In genomic region chr3:29759021-29759359, GRCh38 we compare ENCODE assay signal across 12 cellular contexts.
DNase-seq lines count a peak whose midpoint lies in the region; ATAC-seq and TF ChIP-seq lines count a peak whose summit lies in the region.
"Had no signal": no experiment of that assay in that cellular context is flagged by ENCODE, and none has a peak within 500 bp of the region (broad histone marks: within the 10 kb centered on the region; RNA-seq: fewer than 3 reads in every experiment).

No MANE protein-coding gene starts in this region.

- no peak for DNase-seq in HFFc6
- DNase-seq in brain microvascular endothelial cell = peak; percentile 47
- peak; percentile 89 for DNase-seq in iris pigment epithelial cell (ENCODE audit: low read depth)
- no peak for DNase-seq in T-cell
- no peak for DNase-seq in activated T-cell treated with anti-CD3 and anti-CD28 coated beads, Interleukin-2, amount 50 U/mL, for 48 hours
- no peak for DNase-seq in H4 (ENCODE audit: low spot score)
- DNase-seq: activated CD8-positive, alpha-beta memory T cell treated with anti-CD3 and anti-CD28 coated beads for 24 hours; NCI-H345 had no signal

- H3K27ac ChIP-seq in brain microvascular endothelial cell (peak overlapping the region; percentile 70), skeletal muscle tissue (ENCODE audit: low read depth, low read length) (peak overlapping the region; percentile 72)
- H3K27ac ChIP-seq: neutrophil had no signal

- ATAC-seq in T-cell (replicated peaks in 1 of 4) (no peak), GM21619 (IDR thresholded peaks at IDR 0.05; ENCODE audit: unreplicated experiment) (no peak)

- in situ Hi-C loops in brain microvascular endothelial cell (cut with HindIII; ENCODE audit: low pct_ligation_motif_present, low sequenced_read_pairs) = loop anchor here (25.0 kb wide), 1 partner anchor 472 kb away; the partner anchor contains the start of gene RBMS3

- peaks cover 79% of the 10 kb centered on the region for H3K4me1 Mint-ChIP-seq in HFFc6 (ENCODE audit: low read depth)
- no peaks in the 10 kb centered on the region for H3K4me1 Mint-ChIP-seq in T-cell
- H3K4me1 Mint-ChIP-seq: IgD-negative memory B cell had no signal

- H3K4me3 ChIP-seq in brain microvascular endothelial cell (ENCODE audit: low read depth, low read length) (no peak overlapping the region), skeletal muscle tissue (ENCODE audit: low read length in 3 of 3) (peak overlapping the region; percentile 6 to 58 (median 52))

- no peaks in the 10 kb centered on the region for H3K9me3 ChIP-seq in skeletal muscle tissue (ENCODE audit: control insufficient read depth in 3 of 3, low read length in 3 of 3)
- H3K9me3 ChIP-seq: neutrophil had no signal

- H3K4me1 ChIP-seq in skeletal muscle tissue (ENCODE audit: control insufficient read depth in 3 of 3, insufficient read depth in 3 of 3, low read length in 3 of 3) = peaks cover 12 to 21% (median 17%) of the 10 kb centered on the region in 3 donors

- POLR2A ChIA-PET in T-cell (lab: Charles Lee) = no interaction called here

- H3K36me3 ChIP-seq in brain microvascular endothelial cell (replicated peaks) (no peaks in the 10 kb centered on the region), skeletal muscle tissue (ENCODE audit: control insufficient read depth in 3 of 3, insufficient read depth in 3 of 3, low read length in 3 of 3) (no peaks in the 10 kb centered on the region)
- H3K36me3 ChIP-seq: neutrophil had no signal

- H3K9me3 Mint-ChIP-seq in HFFc6 (no peaks in the 10 kb centered on the region), T-cell (no peaks in the 10 kb centered on the region)
- H3K9me3 Mint-ChIP-seq: IgD-negative memory B cell had no signal

- CTCF ChIA-PET in T-cell (lab: Charles Lee) = no interaction called here

- H3K27me3 Mint-ChIP-seq in HFFc6 (ENCODE audit: insufficient read depth) (no peaks in the 10 kb centered on the region; the same call in 1 of the 2 replicates), T-cell (peaks cover 0 to 3% of the 10 kb centered on the region in 2 donors)
- H3K27me3 Mint-ChIP-seq: IgD-negative memory B cell had no signal

- H3K27ac Mint-ChIP-seq in HFFc6 (peak overlapping the region; percentile 83), T-cell (no peak overlapping the region)
- H3K27ac Mint-ChIP-seq: IgD-negative memory B cell had no signal

- H3K27me3 ChIP-seq in brain microvascular endothelial cell (replicated peaks) (no peaks in the 10 kb centered on the region), skeletal muscle tissue (ENCODE audit: control insufficient read depth in 3 of 3, insufficient read depth in 3 of 3, low read length in 3 of 3) (no peaks in the 10 kb centered on the region)
- H3K27me3 ChIP-seq: neutrophil had no signal

- H3K36me3 Mint-ChIP-seq in HFFc6 (ENCODE audit: low read depth) = no peaks in the 10 kb centered on the region; the same call in 1 of the 2 replicates
- no peaks in the 10 kb centered on the region for H3K36me3 Mint-ChIP-seq in T-cell
- H3K36me3 Mint-ChIP-seq: IgD-negative memory B cell had no signal

- peak overlapping the region; percentile 29 for H3K4me3 Mint-ChIP-seq in HFFc6
- H3K4me3 Mint-ChIP-seq in T-cell = no peak overlapping the region
- H3K4me3 Mint-ChIP-seq: IgD-negative memory B cell had no signal

- H3K9ac ChIP-seq in skeletal muscle tissue (ENCODE audit: low read depth in 1 of 3, low read length in 3 of 3) = peak overlapping the region; percentile 29 to 73 (median 63)

- TF ChIP-seq CTCF in HFFc6 (IDR thresholded peaks at IDR 0.05) (no peak), brain microvascular endothelial cell (IDR thresholded peaks at IDR 0.05; ENCODE audit: low read depth, low read length, missing control alignments) (no peak)

Comparison
In these comparisons a context has a peak if more than half of its experiments do, and no peak if none do; other contexts are left out.
1. DNase-seq: peak in brain microvascular endothelial cell (single experiment) and iris pigment epithelial cell (single experiment); none in HFFc6 (single experiment), T-cell (0 of 34), activated T-cell treated with anti-CD3 and anti-CD28 coated beads, Interleukin-2, amount 50 U/mL, for 48 hours (0 of 2) and H4 (single experiment).